In genomic region chr5:150599917-150600511, GRCh38 we compare ENCODE assay signal across 10 cellular contexts. TPM values are rescaled to one million over a fixed set of nuclear protein-coding genes. Genes with fewer than 3 reads are reported as not detected.
DNase-seq lines count a peak whose midpoint lies in the region; ATAC-seq and TF ChIP-seq lines count a peak whose summit lies in the region.
"Had no signal": no experiment of that assay in that cellular context is flagged by ENCODE, and none has a peak within 500 bp of the region (broad histone marks: within the 10 kb centered on the region; RNA-seq: fewer than 3 reads in every experiment).

No MANE protein-coding gene starts in this region.

- TF ChIP-seq CTCF in osteocyte (IDR thresholded peaks at IDR 0.05): no peak

- peaks cover 79% of the 10 kb centered on the region for H3K4me1 Mint-ChIP-seq in osteocyte (ENCODE audit: unreplicated experiment)
- no peaks in the 10 kb centered on the region for H3K4me1 Mint-ChIP-seq in stimulated activated naive CD8-positive, alpha-beta T cell treated with anti-CD3 and anti-CD28 coated beads, Interleukin-15, amount 100 ng/mL, for 72 hours
- H3K4me1 Mint-ChIP-seq in activated CD8-positive, alpha-beta memory T cell treated with anti-CD3 and anti-CD28 coated beads, Interleukin-2, amount 10 ng/mL, durations not matched to agents 7 days and 5 days: no peaks in the 10 kb centered on the region
- H3K4me1 Mint-ChIP-seq: stimulated activated effector memory CD8-positive, alpha-beta T cell treated with anti-CD3 and anti-CD28 coated beads, Interleukin-12 subunit alpha, Interleukin-12 subunit beta, amount 100 ng/mL, for 72 hours had no signal

- H3K27me3 Mint-ChIP-seq in osteocyte (ENCODE audit: unreplicated experiment): no peaks in the 10 kb centered on the region
- H3K27me3 Mint-ChIP-seq in stimulated activated naive CD8-positive, alpha-beta T cell treated with anti-CD3 and anti-CD28 coated beads, Interleukin-15, amount 100 ng/mL, for 72 hours: no peaks in the 10 kb centered on the region
- no peaks in the 10 kb centered on the region for H3K27me3 Mint-ChIP-seq in activated CD8-positive, alpha-beta memory T cell treated with anti-CD3 and anti-CD28 coated beads, Interleukin-2, amount 10 ng/mL, durations not matched to agents 7 days and 5 days

- no peaks in the 10 kb centered on the region for H3K36me3 Mint-ChIP-seq in osteocyte (ENCODE audit: unreplicated experiment)
- H3K36me3 Mint-ChIP-seq in activated CD8-positive, alpha-beta memory T cell treated with anti-CD3 and anti-CD28 coated beads, Interleukin-2, amount 10 ng/mL, durations not matched to agents 7 days and 5 days: no peaks in the 10 kb centered on the region
- H3K36me3 Mint-ChIP-seq: stimulated activated effector memory CD8-positive, alpha-beta T cell treated with anti-CD3 and anti-CD28 coated beads, Interleukin-12 subunit alpha, Interleukin-12 subunit beta, amount 100 ng/mL, for 72 hours had no signal

- H3K9me3 Mint-ChIP-seq in osteocyte (ENCODE audit: unreplicated experiment): no peaks in the 10 kb centered on the region
- H3K9me3 Mint-ChIP-seq in stimulated activated naive CD8-positive, alpha-beta T cell treated with anti-CD3 and anti-CD28 coated beads, Interleukin-15, amount 100 ng/mL, for 72 hours: no peaks in the 10 kb centered on the region
- H3K9me3 Mint-ChIP-seq in activated CD8-positive, alpha-beta memory T cell treated with anti-CD3 and anti-CD28 coated beads, Interleukin-2, amount 10 ng/mL, durations not matched to agents 7 days and 5 days (ENCODE audit: low read depth): no peaks in the 10 kb centered on the region
- H3K9me3 Mint-ChIP-seq: stimulated activated effector memory CD8-positive, alpha-beta T cell treated with anti-CD3 and anti-CD28 coated beads, Interleukin-12 subunit alpha, Interleukin-12 subunit beta, amount 100 ng/mL, for 72 hours had no signal

- DNase-seq in D341Med (ENCODE audit: low spot score) (peak; percentile 74), NCI-H226 (peak; percentile 86), osteocyte (ENCODE audit: extremely low spot score, unreplicated experiment) (peak; percentile 94)
- DNase-seq in stimulated activated naive CD8-positive, alpha-beta T cell treated with anti-CD3 and anti-CD28 coated beads, Interleukin-15, amount 100 ng/mL, for 72 hours: no peak
- DNase-seq in activated CD8-positive, alpha-beta memory T cell treated with anti-CD3 and anti-CD28 coated beads, Interleukin-2, amount 10 ng/mL, durations not matched to agents 7 days and 5 days: no peak
- DNase-seq: SIG-M5 had no signal

- ATAC-seq in esophagus mucosa: peak; percentile 64
- ATAC-seq in GM18907 (IDR thresholded peaks at IDR 0.05; ENCODE audit: unreplicated experiment): no peak
- ATAC-seq in stimulated activated naive CD8-positive, alpha-beta T cell treated with anti-CD3 and anti-CD28 coated beads, Interleukin-15, amount 100 ng/mL, for 72 hours: no peak
- ATAC-seq in GM18511 (IDR thresholded peaks at IDR 0.05; ENCODE audit: unreplicated experiment): no peak
- ATAC-seq in activated CD8-positive, alpha-beta memory T cell treated with anti-CD3 and anti-CD28 coated beads, Interleukin-2, amount 10 ng/mL, durations not matched to agents 7 days and 5 days: no peak
- ATAC-seq: stimulated activated effector memory CD8-positive, alpha-beta T cell treated with anti-CD3 and anti-CD28 coated beads, Interleukin-12 subunit alpha, Interleukin-12 subunit beta, amount 100 ng/mL, for 72 hours had no signal

- CTCF ChIA-PET in activated CD8-positive, alpha-beta memory T cell treated with anti-CD3 and anti-CD28 coated beads, Interleukin-2, amount 10 ng/mL, durations not matched to agents 7 days and 5 days (lab: Charles Lee): no interaction called here

- no peak overlapping the region for H3K4me3 Mint-ChIP-seq in osteocyte (ENCODE audit: unreplicated experiment)
- no peak overlapping the region for H3K4me3 Mint-ChIP-seq in stimulated activated naive CD8-positive, alpha-beta T cell treated with anti-CD3 and anti-CD28 coated beads, Interleukin-15, amount 100 ng/mL, for 72 hours
- H3K4me3 Mint-ChIP-seq in activated CD8-positive, alpha-beta memory T cell treated with anti-CD3 and anti-CD28 coated beads, Interleukin-2, amount 10 ng/mL, durations not matched to agents 7 days and 5 days: no peak overlapping the region
- H3K4me3 Mint-ChIP-seq: stimulated activated effector memory CD8-positive, alpha-beta T cell treated with anti-CD3 and anti-CD28 coated beads, Interleukin-12 subunit alpha, Interleukin-12 subunit beta, amount 100 ng/mL, for 72 hours had no signal

- peak overlapping the region; percentile 89 for H3K27ac Mint-ChIP-seq in osteocyte (ENCODE audit: unreplicated experiment)
- no peak overlapping the region for H3K27ac Mint-ChIP-seq in stimulated activated naive CD8-positive, alpha-beta T cell treated with anti-CD3 and anti-CD28 coated beads, Interleukin-15, amount 100 ng/mL, for 72 hours
- no peak overlapping the region for H3K27ac Mint-ChIP-seq in activated CD8-positive, alpha-beta memory T cell treated with anti-CD3 and anti-CD28 coated beads, Interleukin-2, amount 10 ng/mL, durations not matched to agents 7 days and 5 days
- H3K27ac Mint-ChIP-seq: stimulated activated effector memory CD8-positive, alpha-beta T cell treated with anti-CD3 and anti-CD28 coated beads, Interleukin-12 subunit alpha, Interleukin-12 subunit beta, amount 100 ng/mL, for 72 hours had no signal

RNA-seq across cellular contexts. Expression of gene SYNPO, which starts 40.4 kb away (rescaled TPM):
- total RNA-seq in esophagus mucosa (7.8 TPM), osteocyte (17.8 and 18.4 TPM in 2 replicates)
- under 1 TPM; 0.05 to 0.09 TPM for total RNA-seq in activated CD8-positive, alpha-beta memory T cell treated with anti-CD3 and anti-CD28 coated beads, Interleukin-2, amount 10 ng/mL, durations not matched to agents 7 days and 5 days

Comparison
In these comparisons a context has a peak if more than half of its experiments do, and no peak if none do; other contexts are left out.
1. DNase-seq: peak in D341Med (single experiment), NCI-H226 (single experiment) and osteocyte (single experiment); none in stimulated activated naive CD8-positive, alpha-beta T cell treated with anti-CD3 and anti-CD28 coated beads, Interleukin-15, amount 100 ng/mL, for 72 hours (0 of 2) and activated CD8-positive, alpha-beta memory T cell treated with anti-CD3 and anti-CD28 coated beads, Interleukin-2, amount 10 ng/mL, durations not matched to agents 7 days and 5 days (single experiment).